26 cellular contexts compared by ENCODE assay signal in the genomic region with DNA sequence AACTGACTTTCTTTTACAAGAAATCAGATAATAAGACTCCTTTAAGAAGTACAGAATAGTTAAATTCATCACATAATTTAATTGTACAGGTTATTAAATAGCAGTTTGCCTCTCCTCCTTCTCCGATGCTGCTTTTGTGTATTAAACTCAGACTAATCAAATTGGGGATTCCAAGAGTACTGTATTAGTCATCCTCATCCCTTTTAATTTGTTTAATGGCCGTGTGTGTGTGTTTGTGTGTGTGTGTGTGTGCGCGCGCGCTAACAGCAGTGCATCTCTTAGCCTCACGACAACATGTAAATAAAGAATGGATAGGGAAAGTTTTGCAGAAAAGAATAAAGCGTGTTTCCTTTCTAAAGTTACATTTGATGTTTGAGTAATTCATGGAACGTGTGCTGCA.
"Had no signal": no experiment of that assay in that cellular context is flagged by ENCODE, and none has a peak within 500 bp of the region (broad histone marks: within the 10 kb centered on the region; RNA-seq: fewer than 3 reads in every experiment).

No MANE protein-coding gene starts in this region.

- DNase-seq: kidney glomerular epithelial cell; left cardiac atrium; left lung; lower lobe of right lung; mammary epithelial cell; mesenchymal stem cell; naive thymus-derived CD8-positive, alpha-beta T cell; occipital lobe; psoas muscle; right lobe of liver; stimulated activated CD4-positive, alpha-beta T cell treated with anti-CD3 and anti-CD28 coated beads, Interleukin-1b, Interleukin-23, amount 100 ng/mL, for 48 hours; stimulated activated CD4-positive, alpha-beta T cell treated with anti-CD3 and anti-CD28 coated beads, Interleukin-2, amount 100 ng/mL, for 48 hours; stimulated activated CD4-positive, alpha-beta T cell treated with anti-CD3 and anti-CD28 coated beads, Interleukin-4, amount 100 ng/mL, for 4 hours; stimulated activated CD8-positive, alpha-beta memory T cell treated with anti-CD3 and anti-CD28 coated beads, Interleukin-4, amount 100 ng/mL, for 48 hours; stimulated activated naive CD4-positive, alpha-beta T cell treated with Interleukin-2 at 50 U/mL for 16 hours; stimulated activated naive CD8-positive, alpha-beta T cell treated with anti-CD3 and anti-CD28 coated beads, Interleukin-15, amount 100 ng/mL, for 72 hours; uterus had no signal

- ATAC-seq: left cardiac atrium; left lung; lower lobe of right lung; naive thymus-derived CD8-positive, alpha-beta T cell; psoas muscle; right lobe of liver; stimulated activated memory B cell treated with anti-CD40 and anti-IgM and Interleukin-4, amounts not matched to agents 10 μg/mL and 1 μg/mL and 100 μg/mL, for 72 hours; stimulated activated naive CD8-positive, alpha-beta T cell treated with anti-CD3 and anti-CD28 coated beads, Interleukin-15, amount 100 ng/mL, for 72 hours had no signal

- H3K4me2 ChIP-seq: smooth muscle cell had no signal

- H3K9me3 Mint-ChIP-seq: nephron; neural crest cell; stimulated activated memory B cell treated with anti-CD40 and anti-IgM and Interleukin-4, amounts not matched to agents 10 μg/mL and 1 μg/mL and 100 μg/mL, for 72 hours; type B pancreatic cell had no signal

- H3K79me2 ChIP-seq: parathyroid adenoma had no signal

- H3K4me3 Mint-ChIP-seq: naive thymus-derived CD8-positive, alpha-beta T cell; nephron; neural crest cell; stimulated activated memory B cell treated with anti-CD40 and anti-IgM and Interleukin-4, amounts not matched to agents 10 μg/mL and 1 μg/mL and 100 μg/mL, for 72 hours; stimulated activated naive CD8-positive, alpha-beta T cell treated with anti-CD3 and anti-CD28 coated beads, Interleukin-15, amount 100 ng/mL, for 72 hours; type B pancreatic cell had no signal

- H3K4me1 Mint-ChIP-seq: naive thymus-derived CD8-positive, alpha-beta T cell; nephron; stimulated activated naive CD8-positive, alpha-beta T cell treated with anti-CD3 and anti-CD28 coated beads, Interleukin-15, amount 100 ng/mL, for 72 hours had no signal

- H3K27ac Mint-ChIP-seq: naive thymus-derived CD8-positive, alpha-beta T cell; nephron; stimulated activated memory B cell treated with anti-CD40 and anti-IgM and Interleukin-4, amounts not matched to agents 10 μg/mL and 1 μg/mL and 100 μg/mL, for 72 hours; type B pancreatic cell had no signal

- FAIRE-seq: keratinocyte had no signal

- H3K4me1 ChIP-seq: left lung, lower lobe of right lung, parathyroid adenoma, psoas muscle, tibial nerve, uterus had no signal

- H3K9ac ChIP-seq: parathyroid adenoma had no signal

- H3K27me3 Mint-ChIP-seq: stimulated activated memory B cell treated with anti-CD40 and anti-IgM and Interleukin-4, amounts not matched to agents 10 μg/mL and 1 μg/mL and 100 μg/mL, for 72 hours; stimulated activated naive CD8-positive, alpha-beta T cell treated with anti-CD3 and anti-CD28 coated beads, Interleukin-15, amount 100 ng/mL, for 72 hours; type B pancreatic cell had no signal

- H3K27me3 ChIP-seq: left lung, neutrophil, right lobe of liver, tibial nerve, uterus had no signal

- H3K4me3 ChIP-seq: left lung, lower lobe of right lung, psoas muscle, right lobe of liver, smooth muscle cell, tibial nerve, uterus had no signal

- H3K36me3 Mint-ChIP-seq: stimulated activated memory B cell treated with anti-CD40 and anti-IgM and Interleukin-4, amounts not matched to agents 10 μg/mL and 1 μg/mL and 100 μg/mL, for 72 hours; type B pancreatic cell had no signal

- H2AFZ ChIP-seq: parathyroid adenoma had no signal

- H3K27ac ChIP-seq: left lung, lower lobe of right lung, neutrophil, parathyroid adenoma, psoas muscle, right lobe of liver, tibial nerve, uterus had no signal

- H3K36me3 ChIP-seq: left lung, lower lobe of right lung, neutrophil, right lobe of liver, tibial nerve, uterus had no signal

- H3K9me3 ChIP-seq: left lung, lower lobe of right lung, neutrophil, psoas muscle, right lobe of liver, tibial nerve, uterus had no signal
